In the genomic region with DNA sequence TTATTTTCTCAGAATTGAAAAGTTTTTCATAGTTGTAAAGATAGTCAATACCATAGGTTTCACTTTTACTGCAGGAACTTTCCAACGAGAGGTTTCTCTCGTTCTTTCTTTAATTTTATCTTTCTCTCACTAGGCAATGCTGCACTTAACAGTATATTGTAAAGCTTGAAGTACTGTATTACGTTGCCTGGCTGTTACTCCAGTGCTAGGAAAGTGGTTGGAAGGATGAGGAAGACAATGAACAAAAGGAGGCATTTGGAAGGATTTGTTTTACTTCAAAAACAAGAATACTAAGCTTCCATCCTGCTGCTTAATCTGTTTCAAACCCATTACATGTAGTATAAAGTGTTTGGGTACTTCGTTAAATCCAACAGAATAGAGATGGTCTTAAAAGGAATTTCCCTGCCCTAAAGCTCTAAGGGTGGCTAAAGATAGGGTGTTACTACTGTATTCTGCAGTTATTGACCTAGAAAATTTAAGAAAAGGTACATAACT, we compare ENCODE assay signal across 2 cellular contexts.
TF ChIP-seq lines count a peak whose summit lies in the region.

No MANE protein-coding gene starts in this region.

TF ChIP-seq in GM12878, 131 proteins besides CTCF, POLR2A, EP300 and RAD21:
- no peak for TF ChIP-seq ATF7 (IDR thresholded peaks at IDR 0.05; ENCODE audit: low read depth)
- TF ChIP-seq TBL1XR1 (IDR thresholded peaks at IDR 0.05; ENCODE audit: low read depth, low read length), result no peak
- no peak for TF ChIP-seq IKZF1 (conservative IDR thresholded peaks at IDR 0.05)
- TF ChIP-seq EZH2 (IDR thresholded peaks at IDR 0.05; ENCODE audit: borderline replicate concordance, control insufficient read depth, low read depth, low read length), result no peak

TF ChIP-seq in HepG2, 621 proteins besides CTCF, POLR2A, EP300 and RAD21:
- no peak for TF ChIP-seq ZNF550 (CRISPR knock-in tag; IDR thresholded peaks at IDR 0.05; ENCODE audit: borderline replicate concordance)
- TF ChIP-seq CCAR2 (optimal IDR thresholded peaks at IDR 0.05; ENCODE audit: low read depth, low read length), result no peak
- TF ChIP-seq ZZZ3 (CRISPR knock-in tag; IDR thresholded peaks at IDR 0.05; ENCODE audit: borderline replicate concordance), result no peak
- no peak for TF ChIP-seq FLYWCH1 (CRISPR knock-in tag; IDR thresholded peaks at IDR 0.05)
- TF ChIP-seq NCOA2 (CRISPR knock-in tag; IDR thresholded peaks at IDR 0.05), result no peak; the same call in 1 of the 2 replicates
- TF ChIP-seq MZF1 (CRISPR knock-in tag; IDR thresholded peaks at IDR 0.05; ENCODE audit: borderline replicate concordance), result no peak
- TF ChIP-seq IRF2 (CRISPR knock-in tag; IDR thresholded peaks at IDR 0.05), result no peak
- TF ChIP-seq, protein P1, sequence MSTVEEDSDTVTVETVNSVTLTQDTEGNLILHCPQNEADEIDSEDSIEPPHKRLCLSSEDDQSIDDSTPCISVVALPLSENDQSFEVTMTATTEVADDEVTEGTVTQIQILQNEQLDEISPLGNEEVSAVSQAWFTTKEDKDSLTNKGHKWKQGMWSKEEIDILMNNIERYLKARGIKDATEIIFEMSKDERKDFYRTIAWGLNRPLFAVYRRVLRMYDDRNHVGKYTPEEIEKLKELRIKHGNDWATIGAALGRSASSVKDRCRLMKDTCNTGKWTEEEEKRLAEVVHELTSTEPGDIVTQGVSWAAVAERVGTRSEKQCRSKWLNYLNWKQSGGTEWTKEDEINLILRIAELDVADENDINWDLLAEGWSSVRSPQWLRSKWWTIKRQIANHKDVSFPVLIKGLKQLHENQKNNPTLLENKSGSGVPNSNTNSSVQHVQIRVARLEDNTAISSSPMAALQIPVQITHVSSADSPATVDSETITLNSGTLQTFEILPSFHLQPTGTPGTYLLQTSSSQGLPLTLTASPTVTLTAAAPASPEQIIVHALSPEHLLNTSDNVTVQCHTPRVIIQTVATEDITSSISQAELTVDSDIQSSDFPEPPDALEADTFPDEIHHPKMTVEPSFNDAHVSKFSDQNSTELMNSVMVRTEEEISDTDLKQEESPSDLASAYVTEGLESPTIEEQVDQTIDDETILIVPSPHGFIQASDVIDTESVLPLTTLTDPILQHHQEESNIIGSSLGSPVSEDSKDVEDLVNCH (CRISPR knock-in tag; IDR thresholded peaks at IDR 0.05), result no peak
- no peak for TF ChIP-seq SRF (IDR thresholded peaks at IDR 0.05; ENCODE audit: low read depth, low read length)
- no peak for TF ChIP-seq NKX3-1 (CRISPR knock-in tag; IDR thresholded peaks at IDR 0.05)
- TF ChIP-seq HDAC2 (CRISPR knock-in tag; IDR thresholded peaks at IDR 0.05), result no peak
- TF ChIP-seq, protein P2, sequence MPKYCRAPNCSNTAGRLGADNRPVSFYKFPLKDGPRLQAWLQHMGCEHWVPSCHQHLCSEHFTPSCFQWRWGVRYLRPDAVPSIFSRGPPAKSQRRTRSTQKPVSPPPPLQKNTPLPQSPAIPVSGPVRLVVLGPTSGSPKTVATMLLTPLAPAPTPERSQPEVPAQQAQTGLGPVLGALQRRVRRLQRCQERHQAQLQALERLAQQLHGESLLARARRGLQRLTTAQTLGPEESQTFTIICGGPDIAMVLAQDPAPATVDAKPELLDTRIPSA (CRISPR knock-in tag; IDR thresholded peaks at IDR 0.05; ENCODE audit: borderline replicate concordance), result no peak
- TF ChIP-seq, protein P3, sequence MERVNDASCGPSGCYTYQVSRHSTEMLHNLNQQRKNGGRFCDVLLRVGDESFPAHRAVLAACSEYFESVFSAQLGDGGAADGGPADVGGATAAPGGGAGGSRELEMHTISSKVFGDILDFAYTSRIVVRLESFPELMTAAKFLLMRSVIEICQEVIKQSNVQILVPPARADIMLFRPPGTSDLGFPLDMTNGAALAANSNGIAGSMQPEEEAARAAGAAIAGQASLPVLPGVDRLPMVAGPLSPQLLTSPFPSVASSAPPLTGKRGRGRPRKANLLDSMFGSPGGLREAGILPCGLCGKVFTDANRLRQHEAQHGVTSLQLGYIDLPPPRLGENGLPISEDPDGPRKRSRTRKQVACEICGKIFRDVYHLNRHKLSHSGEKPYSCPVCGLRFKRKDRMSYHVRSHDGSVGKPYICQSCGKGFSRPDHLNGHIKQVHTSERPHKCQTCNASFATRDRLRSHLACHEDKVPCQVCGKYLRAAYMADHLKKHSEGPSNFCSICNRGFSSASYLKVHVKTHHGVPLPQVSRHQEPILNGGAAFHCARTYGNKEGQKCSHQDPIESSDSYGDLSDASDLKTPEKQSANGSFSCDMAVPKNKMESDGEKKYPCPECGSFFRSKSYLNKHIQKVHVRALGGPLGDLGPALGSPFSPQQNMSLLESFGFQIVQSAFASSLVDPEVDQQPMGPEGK (CRISPR knock-in tag; IDR thresholded peaks at IDR 0.05), result no peak
- TF ChIP-seq ZEB1 (IDR thresholded peaks at IDR 0.05; ENCODE audit: insufficient replicate concordance, low read depth), result no peak
- TF ChIP-seq, protein P4, sequence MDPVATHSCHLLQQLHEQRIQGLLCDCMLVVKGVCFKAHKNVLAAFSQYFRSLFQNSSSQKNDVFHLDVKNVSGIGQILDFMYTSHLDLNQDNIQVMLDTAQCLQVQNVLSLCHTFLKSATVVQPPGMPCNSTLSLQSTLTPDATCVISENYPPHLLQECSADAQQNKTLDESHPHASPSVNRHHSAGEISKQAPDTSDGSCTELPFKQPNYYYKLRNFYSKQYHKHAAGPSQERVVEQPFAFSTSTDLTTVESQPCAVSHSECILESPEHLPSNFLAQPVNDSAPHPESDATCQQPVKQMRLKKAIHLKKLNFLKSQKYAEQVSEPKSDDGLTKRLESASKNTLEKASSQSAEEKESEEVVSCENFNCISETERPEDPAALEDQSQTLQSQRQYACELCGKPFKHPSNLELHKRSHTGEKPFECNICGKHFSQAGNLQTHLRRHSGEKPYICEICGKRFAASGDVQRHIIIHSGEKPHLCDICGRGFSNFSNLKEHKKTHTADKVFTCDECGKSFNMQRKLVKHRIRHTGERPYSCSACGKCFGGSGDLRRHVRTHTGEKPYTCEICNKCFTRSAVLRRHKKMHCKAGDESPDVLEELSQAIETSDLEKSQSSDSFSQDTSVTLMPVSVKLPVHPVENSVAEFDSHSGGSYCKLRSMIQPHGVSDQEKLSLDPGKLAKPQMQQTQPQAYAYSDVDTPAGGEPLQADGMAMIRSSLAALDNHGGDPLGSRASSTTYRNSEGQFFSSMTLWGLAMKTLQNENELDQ (CRISPR knock-in tag; IDR thresholded peaks at IDR 0.05; ENCODE audit: borderline replicate concordance), result no peak
